33 cellular contexts compared by ENCODE assay signal in genomic region chr9:90807006-90807405, GRCh38. TPM values are rescaled to one million over a fixed set of nuclear protein-coding genes. Genes with fewer than 3 reads are reported as not detected.
DNase-seq lines count a peak whose midpoint lies in the region; ATAC-seq, FAIRE-seq and TF ChIP-seq lines count a peak whose summit lies in the region.
"Had no signal": no experiment of that assay in that cellular context is flagged by ENCODE, and none has a peak within 500 bp of the region (broad histone marks: within the 10 kb centered on the region; RNA-seq: fewer than 3 reads in every experiment).

No MANE protein-coding gene starts in this region.

- H3K36me3 ChIP-seq in BLaER1: peaks cover 29% of the 10 kb centered on the region
- H3K36me3 ChIP-seq in OCI-LY3 (replicated peaks; ENCODE audit: low read depth, low read length): peaks cover 61% of the 10 kb centered on the region
- H3K36me3 ChIP-seq: breast epithelium, gastroesophageal sphincter, lower lobe of right lung, suprapubic skin, uterus had no signal

- H3K27me3 Mint-ChIP-seq in naive B cell: no peaks in the 10 kb centered on the region

- peak overlapping the region in 4 of 6 donors; percentile 51 to 98 (median 76) for H3K27ac Mint-ChIP-seq in naive B cell
- H3K27ac Mint-ChIP-seq: activated CD4-positive, alpha-beta T cell treated with anti-CD3 and anti-CD28 coated beads for 36 hours; activated CD8-positive, alpha-beta T cell treated with anti-CD3 and anti-CD28 coated beads, Interleukin-2, amount 10 ng/mL, durations not matched to agents 7 days and 5 days; activated naive CD4-positive, alpha-beta T cell treated with anti-CD3 and anti-CD28 coated beads, Interleukin-2, amount 50 U/mL, for 72 hours; CD8-positive, alpha-beta memory T cell; T-helper 2 cell treated with Interferon-gamma antibody and Interleukin-4, amounts not matched to agents 5 μg/mL and 100 μg/mL, for 36 hours had no signal

- ATAC-seq in naive B cell (ENCODE audit: low read depth in 2 of 2) (no peak), GM19397 (IDR thresholded peaks at IDR 0.05; ENCODE audit: unreplicated experiment) (no peak)
- ATAC-seq: activated CD4-positive, alpha-beta T cell treated with anti-CD3 and anti-CD28 coated beads for 36 hours; activated CD8-positive, alpha-beta T cell treated with anti-CD3 and anti-CD28 coated beads, Interleukin-2, amount 10 ng/mL, durations not matched to agents 7 days and 5 days; activated naive CD4-positive, alpha-beta T cell treated with anti-CD3 and anti-CD28 coated beads, Interleukin-2, amount 50 U/mL, for 72 hours; gastroesophageal sphincter; lower lobe of right lung had no signal

- no peak for TF ChIP-seq POLR2A in GM12891 (IDR thresholded peaks at IDR 0.05; ENCODE audit: low read depth, low read length)

- DNase-seq in GM12891 (ENCODE audit: insufficient read length, low spot score) (no peak), naive B cell (no peak), coronary artery (ENCODE audit: low spot score) (no peak), ureter (ENCODE audit: low spot score) (no peak), NCI-H526 treated with DMSO at 0.1 percent for 48 hours (lab: John Stamatoyannopoulos, UW) (no peak)
- DNase-seq: activated CD4-positive, alpha-beta T cell treated with anti-CD3 and anti-CD28 coated beads for 36 hours; activated CD8-positive, alpha-beta T cell treated with anti-CD3 and anti-CD28 coated beads, Interleukin-2, amount 10 ng/mL, durations not matched to agents 7 days and 5 days; AML-193; anterior cingulate cortex; CD8-positive, alpha-beta memory T cell; effector CD4-positive, alpha-beta T cell; hippocampal formation; IMR-90; lower lobe of right lung; NCI-H1436; NCI-H2081; NCI-H748 treated with DMSO at 0.1 percent for 48 hours; SIG-M5; small intestine; stimulated activated naive CD4-positive, alpha-beta T cell treated with Interleukin-2 at 50 U/mL for 16 hours; uterus had no signal

- peak overlapping the region; percentile 35 for H3K4me3 ChIP-seq in BLaER1
- H3K4me3 ChIP-seq in OCI-LY3 (ENCODE audit: low read length): peak overlapping the region; percentile 86
- no peak overlapping the region for H3K4me3 ChIP-seq in coronary artery
- H3K4me3 ChIP-seq: breast epithelium, gastroesophageal sphincter, lower lobe of right lung, suprapubic skin, uterus had no signal

- H4K20me1 ChIP-seq in BLaER1 (peaks cover 40% of the 10 kb centered on the region), OCI-LY3 (ENCODE audit: insufficient read depth, low read length) (peaks cover 68% of the 10 kb centered on the region)

- H3K27ac ChIP-seq in BLaER1 (peak overlapping the region; percentile 71), OCI-LY3 (ENCODE audit: low read length) (peak overlapping the region; percentile 97), coronary artery (no peak overlapping the region)
- H3K27ac ChIP-seq: breast epithelium, gastroesophageal sphincter, lower lobe of right lung, suprapubic skin, uterus had no signal

- H3K9me3 Mint-ChIP-seq in naive B cell: no peaks in the 10 kb centered on the region
- H3K9me3 Mint-ChIP-seq: activated naive CD4-positive, alpha-beta T cell treated with anti-CD3 and anti-CD28 coated beads, Interleukin-2, amount 50 U/mL, for 72 hours; CD8-positive, alpha-beta memory T cell; nephron; T-helper 2 cell treated with Interferon-gamma antibody and Interleukin-4, amounts not matched to agents 5 μg/mL and 100 μg/mL, for 36 hours had no signal

- H3K9ac ChIP-seq in BLaER1 (peak overlapping the region; percentile 49), OCI-LY3 (ENCODE audit: low read length) (peak overlapping the region; percentile 99)

- TF ChIP-seq CTCF in OCI-LY3 (IDR thresholded peaks at IDR 0.05; ENCODE audit: low read depth, low read length): no peak
- TF ChIP-seq CTCF in coronary artery (IDR thresholded peaks at IDR 0.05): no peak

- H3K36me3 Mint-ChIP-seq in naive B cell: peaks cover 13 to 21% of the 10 kb centered on the region in 2 donors
- H3K36me3 Mint-ChIP-seq: CD8-positive, alpha-beta memory T cell had no signal

- H2AFZ ChIP-seq in OCI-LY3 (ENCODE audit: low read depth, low read length): no peak overlapping the region

- FAIRE-seq in GM12891 (lab: Jason Lieb, UNC): peak; percentile 67
- FAIRE-seq: RCC 7860, small intestine had no signal

- peak overlapping the region; percentile 92 for H3K4me2 ChIP-seq in BLaER1
- peak overlapping the region; percentile 99 for H3K4me2 ChIP-seq in OCI-LY3 (ENCODE audit: low read length)

- H3K79me2 ChIP-seq in OCI-LY3 (ENCODE audit: low read length): peaks cover 100% of the 10 kb centered on the region

- no peaks in the 10 kb centered on the region for H3K9me3 ChIP-seq in BLaER1
- H3K9me3 ChIP-seq in OCI-LY3 (ENCODE audit: insufficient read depth, low read length): no peaks in the 10 kb centered on the region
- H3K9me3 ChIP-seq: breast epithelium, gastroesophageal sphincter, lower lobe of right lung, suprapubic skin, uterus had no signal

- peaks cover 78 to 94% (median 83%) of the 10 kb centered on the region in 3 donors for H3K4me1 Mint-ChIP-seq in naive B cell

- H3K27me3 ChIP-seq in BLaER1 (no peaks in the 10 kb centered on the region), OCI-LY3 (ENCODE audit: low read depth, low read length) (no peaks in the 10 kb centered on the region)

- H3K4me3 Mint-ChIP-seq in naive B cell: peak overlapping the region; percentile 44 to 98 (median 56)
- H3K4me3 Mint-ChIP-seq: activated CD4-positive, alpha-beta T cell treated with anti-CD3 and anti-CD28 coated beads for 36 hours; activated CD8-positive, alpha-beta T cell treated with anti-CD3 and anti-CD28 coated beads, Interleukin-2, amount 10 ng/mL, durations not matched to agents 7 days and 5 days; CD8-positive, alpha-beta memory T cell; nephron; T-helper 2 cell treated with Interferon-gamma antibody and Interleukin-4, amounts not matched to agents 5 μg/mL and 100 μg/mL, for 36 hours had no signal

- peaks cover 78% of the 10 kb centered on the region for H3K4me1 ChIP-seq in BLaER1
- H3K4me1 ChIP-seq in OCI-LY3 (ENCODE audit: low read length): peaks cover 76% of the 10 kb centered on the region
- H3K4me1 ChIP-seq: breast epithelium, uterus had no signal

TF ChIP-seq in GM12891, 5 proteins besides CTCF, POLR2A, EP300 and RAD21:
- TF ChIP-seq SPI1 (IDR thresholded peaks at IDR 0.05; ENCODE audit: low read depth, low read length) (no peak), POLR2AphosphoS5 (IDR thresholded peaks at IDR 0.05; ENCODE audit: low read depth, low read length) (no peak), PAX5 (IDR thresholded peaks at IDR 0.05; ENCODE audit: insufficient read depth, low read length, severe bottlenecking) (no peak), TAF1 (IDR thresholded peaks at IDR 0.05; ENCODE audit: low read depth, low read length) (no peak), POU2F2 (IDR thresholded peaks at IDR 0.05; ENCODE audit: low read depth, low read length) (no peak)

RNA-seq across cellular contexts. Expression of gene SYK, which starts 5.4 kb away (rescaled TPM):
- polyA plus RNA-seq in GM12891 (2012; ENCODE audit: low read depth, missing spikeins): 21.7 TPM
- polyA plus RNA-seq in naive B cell (ENCODE audit: low read depth in 6 of 6): 100 to 1,000 TPM; 163 to 261 (median 214) TPM
- total RNA-seq in ureter: 52.9 TPM
- total RNA-seq: IMR-90, M059J, osteoblast had no signal
- polyA plus RNA-seq: IMR-90 had no signal

Comparison
In these comparisons a context has a peak if more than half of its experiments do, and no peak if none do; other contexts are left out.
1. H3K27ac ChIP-seq: peak in BLaER1 (single experiment) and OCI-LY3 (single experiment); none in coronary artery (0 of 2).